ENCODE assay signal across 8 cellular contexts in genomic region chr12:52903285-52903854, GRCh38. TPM values are rescaled to one million over a fixed set of nuclear protein-coding genes. Genes with fewer than 3 reads are reported as not detected.
A peak's percentile ranks its signal among the peaks of the same experiment; 100 is the strongest.
DNase-seq lines count a peak whose midpoint lies in the region; ATAC-seq and TF ChIP-seq lines count a peak whose summit lies in the region.

No MANE protein-coding gene starts in this region.

- no peaks in the 10 kb centered on the region; the same call in 1 of the 2 replicates for H3K79me2 ChIP-seq in H9 (ENCODE audit: insufficient read depth, low read length)

- H3K4me3 Mint-ChIP-seq in H9 = peak overlapping the region; percentile 96
- peak overlapping the region; percentile 40 to 70 for H3K4me3 Mint-ChIP-seq in activated T-cell treated with anti-CD3 and anti-CD28 coated beads, Interleukin-2, amount 50 U/mL, for 72 hours
- peak overlapping the region in 9 of 10 donors; percentile 36 to 85 (median 68) for H3K4me3 Mint-ChIP-seq in naive thymus-derived CD4-positive, alpha-beta T cell

- H4K5ac ChIP-seq in H9 (ENCODE audit: insufficient read length, low read depth, low read length) = no peak overlapping the region

- peaks cover 3% of the 10 kb centered on the region for H3K23me2 ChIP-seq in H9 (ENCODE audit: insufficient read length, low read depth, low read length, poor library complexity, severe bottlenecking)

- H3K9ac ChIP-seq in H9 (ENCODE audit: extremely low read depth, insufficient read length, low read length) = peak overlapping the region; percentile 61

- no peak overlapping the region for H2AK5ac ChIP-seq in H9 (ENCODE audit: insufficient read length, low read length)

- no peak overlapping the region for H2BK5ac ChIP-seq in H9 (ENCODE audit: insufficient read length, low read length)

- H3T11ph ChIP-seq in H9 (ENCODE audit: low read length) = no peak overlapping the region

- no peak overlapping the region for H2BK12ac ChIP-seq in H9 (ENCODE audit: insufficient read length, low read depth, low read length)

- WGBS in H9 (ENCODE audit: extremely low coverage, insufficient read length, low lambda C conversion rate) = no CpG with 5 or more reads among the region's 34 CpGs
- 2 to 8% (median 3%) methylated on average over 22 to 34 of the region's 34 CpGs for WGBS in stomach, 5 donors

- no peak overlapping the region for H3K18ac ChIP-seq in H9 (ENCODE audit: insufficient read length, low read depth, low read length)

- H3K9me3 Mint-ChIP-seq in H9 = no peaks in the 10 kb centered on the region; a peak in 1 of 5 replicates
- no peaks in the 10 kb centered on the region for H3K9me3 Mint-ChIP-seq in activated T-cell treated with anti-CD3 and anti-CD28 coated beads, Interleukin-2, amount 50 U/mL, for 72 hours
- H3K9me3 Mint-ChIP-seq in naive thymus-derived CD4-positive, alpha-beta T cell = no peaks in the 10 kb centered on the region

- H3K27me3 ChIP-seq in H9 (ENCODE audit: insufficient read depth, low read length) = no peaks in the 10 kb centered on the region
- H3K27me3 ChIP-seq in naive thymus-derived CD4-positive, alpha-beta T cell (ENCODE audit: control insufficient read depth in 2 of 2, insufficient read depth in 2 of 2, low read length in 2 of 2) = no peaks in the 10 kb centered on the region
- no peaks in the 10 kb centered on the region for H3K27me3 ChIP-seq in stomach

- H2BK15ac ChIP-seq in H9 (ENCODE audit: low read depth, low read length) = no peak overlapping the region

- no peak overlapping the region for H3K27ac ChIP-seq in H9 (ENCODE audit: insufficient read length, low read depth, low read length)
- peak overlapping the region; percentile 39 for H3K27ac ChIP-seq in naive thymus-derived CD4-positive, alpha-beta T cell (ENCODE audit: low read depth, low read length)
- peak overlapping the region; percentile 88 to 93 (median 91) for H3K27ac ChIP-seq in stomach

- peak; percentile 85 to 91 for ATAC-seq in activated T-cell treated with anti-CD3 and anti-CD28 coated beads, Interleukin-2, amount 50 U/mL, for 72 hours (replicated peaks in 1 of 2)
- ATAC-seq in naive thymus-derived CD4-positive, alpha-beta T cell = peak; percentile 86

- TF ChIP-seq EP300 in stomach (IDR thresholded peaks at IDR 0.05) = no peak

- POLR2A ChIA-PET in naive thymus-derived CD4-positive, alpha-beta T cell (lab: Charles Lee) = no interaction called here

- H3K14ac ChIP-seq in H9 (ENCODE audit: insufficient read depth, low read length) = no peak overlapping the region

- peaks cover 32 to 38% (median 37%) of the 10 kb centered on the region in 3 experiments for H3K36me3 Mint-ChIP-seq in H9 (ENCODE audit: insufficient read depth in 1 of 3, low read depth in 3 of 3)
- H3K36me3 Mint-ChIP-seq in activated T-cell treated with anti-CD3 and anti-CD28 coated beads, Interleukin-2, amount 50 U/mL, for 72 hours (ENCODE audit: insufficient read depth in 2 of 2) = no peaks in the 10 kb centered on the region
- H3K36me3 Mint-ChIP-seq in naive thymus-derived CD4-positive, alpha-beta T cell = no peaks in the 10 kb centered on the region

- no peak overlapping the region; a peak in 1 of 7 replicates for H3K27ac Mint-ChIP-seq in H9
- no peak overlapping the region for H3K27ac Mint-ChIP-seq in activated T-cell treated with anti-CD3 and anti-CD28 coated beads, Interleukin-2, amount 50 U/mL, for 72 hours
- peak overlapping the region in 6 of 9 donors; percentile 11 to 49 (median 36) for H3K27ac Mint-ChIP-seq in naive thymus-derived CD4-positive, alpha-beta T cell

- TF ChIP-seq CTCF in H9 (conservative IDR thresholded peaks at IDR 0.05) (no peak), fibroblast of mammary gland (conservative IDR thresholded peaks at IDR 0.05; ENCODE audit: control insufficient read depth, insufficient read depth, low read depth, low read length) (no peak), stomach (IDR thresholded peaks at IDR 0.05) (no peak)

- no peaks in the 10 kb centered on the region; the same call in 1 of the 2 replicates for H3K27me3 Mint-ChIP-seq in H9 (ENCODE audit: low read depth)
- H3K27me3 Mint-ChIP-seq in activated T-cell treated with anti-CD3 and anti-CD28 coated beads, Interleukin-2, amount 50 U/mL, for 72 hours (ENCODE audit: low read depth) = no peaks in the 10 kb centered on the region
- H3K27me3 Mint-ChIP-seq in naive thymus-derived CD4-positive, alpha-beta T cell = peaks cover 0 to 13% (median 0%) of the 10 kb centered on the region in 5 donors

- intact Hi-C loops in naive thymus-derived CD4-positive, alpha-beta T cell (cut with micrococcal nuclease) = loop anchor here in 1 of 2 donors (5.0 kb wide), 1 partner anchor 44 kb away; the partner anchor contains the start of gene KRT18
- intact Hi-C loops in stomach (cut with DNase I; ENCODE audit: low total_unique reads) = loop anchor here (10.0 kb wide), 1 partner anchor 51 kb away; no protein-coding TSS in a partner anchor

- TF ChIP-seq POLR2A in stomach (IDR thresholded peaks at IDR 0.05) = no peak

- H3K23ac ChIP-seq in H9 (ENCODE audit: insufficient read length, low read depth, low read length) = no peak overlapping the region

- peak overlapping the region; percentile 48 for H3K4me2 ChIP-seq in H9 (ENCODE audit: insufficient read depth, insufficient read length, low read length)

- H3K4me3 ChIP-seq in fibroblast of mammary gland (ENCODE audit: control insufficient read depth, low read depth, low read length) = peak overlapping the region; percentile 36
- peak overlapping the region; percentile 56 for H3K4me3 ChIP-seq in naive thymus-derived CD4-positive, alpha-beta T cell (ENCODE audit: low read length)
- peak overlapping the region; percentile 54 to 73 (median 66) for H3K4me3 ChIP-seq in stomach

- no peak overlapping the region for H2AFZ ChIP-seq in H9 (ENCODE audit: low read length)

- peak; percentile 45 for DNase-seq in Ammon's horn (ENCODE audit: low spot score)
- peak; percentile 89 for DNase-seq in H9
- DNase-seq in NCI-H526 (lab: John Stamatoyannopoulos, UW) = peak; percentile 81 to 96
- DNase-seq in activated T-cell treated with anti-CD3 and anti-CD28 coated beads, Interleukin-2, amount 50 U/mL, for 72 hours = peak; percentile 62 to 74
- peak; percentile 59 for DNase-seq in fibroblast of mammary gland (ENCODE audit: low read depth)
- DNase-seq in naive thymus-derived CD4-positive, alpha-beta T cell = peak; percentile 25 to 72 (median 60)
- DNase-seq in stomach = peak; percentile 76
- DNase-seq in NK-92 (lab: John Stamatoyannopoulos, UW; ENCODE audit: unreplicated experiment) = no peak

- H4K20me1 ChIP-seq in H9 (ENCODE audit: control insufficient read depth, insufficient read depth, insufficient read length) = no peaks in the 10 kb centered on the region

- H3K4me1 Mint-ChIP-seq in H9 = peaks cover 33 to 40% of the 10 kb centered on the region in 2 experiments
- peaks cover 7% of the 10 kb centered on the region for H3K4me1 Mint-ChIP-seq in activated T-cell treated with anti-CD3 and anti-CD28 coated beads, Interleukin-2, amount 50 U/mL, for 72 hours (ENCODE audit: low read depth)
- peaks cover 3 to 16% (median 5%) of the 10 kb centered on the region in 7 donors for H3K4me1 Mint-ChIP-seq in naive thymus-derived CD4-positive, alpha-beta T cell

- H3K56ac ChIP-seq in H9 (ENCODE audit: insufficient read length, low read depth, low read length) = no peak overlapping the region

- H2BK120ac ChIP-seq in H9 (ENCODE audit: low read depth, low read length, poor library complexity, severe bottlenecking) = no peak overlapping the region

- H3K36me3 ChIP-seq in naive thymus-derived CD4-positive, alpha-beta T cell (ENCODE audit: control insufficient read depth in 2 of 3, insufficient read depth in 3 of 3, low read length in 3 of 3) = no peaks in the 10 kb centered on the region
- H3K36me3 ChIP-seq in stomach = peaks cover 17 to 37% (median 32%) of the 10 kb centered on the region in 4 donors

- H3K79me1 ChIP-seq in H9 (ENCODE audit: insufficient read depth, low read depth, low read length, poor library complexity, severe bottlenecking) = no peaks in the 10 kb centered on the region

- H3K9me3 ChIP-seq in H9 (ENCODE audit: control insufficient read depth, low read depth, low read length) = no peaks in the 10 kb centered on the region
- H3K9me3 ChIP-seq in naive thymus-derived CD4-positive, alpha-beta T cell (ENCODE audit: control insufficient read depth in 2 of 3, low read length in 3 of 3) = no peaks in the 10 kb centered on the region
- H3K9me3 ChIP-seq in stomach = no peaks in the 10 kb centered on the region

- no peak overlapping the region for H4K8ac ChIP-seq in H9 (replicated peaks; ENCODE audit: insufficient read length, low read depth, low read length)

- H2BK20ac ChIP-seq in H9 (ENCODE audit: low read depth, low read length, poor library complexity, severe bottlenecking) = no peak overlapping the region

- no peak overlapping the region for H4K91ac ChIP-seq in H9 (ENCODE audit: insufficient read length, low read depth, low read length)

- CTCF ChIA-PET in naive thymus-derived CD4-positive, alpha-beta T cell (lab: Charles Lee) = no interaction called here

- H3K4me1 ChIP-seq in H9 (ENCODE audit: insufficient read depth, low read length) (peaks cover 19% of the 10 kb centered on the region; the same call in 1 of the 2 replicates), stomach (peaks cover 27 to 78% (median 56%) of the 10 kb centered on the region in 4 donors)
- peaks cover 0 to 3% of the 10 kb centered on the region in 2 donors for H3K4me1 ChIP-seq in naive thymus-derived CD4-positive, alpha-beta T cell (ENCODE audit: control insufficient read depth in 2 of 2, insufficient read depth in 2 of 2, low read length in 2 of 2)

- H3K4ac ChIP-seq in H9 (ENCODE audit: low read depth, low read length) = no peak overlapping the region

RNA-seq across cellular contexts. Expression of gene KRT8, which starts 1.5 kb away (rescaled TPM):
- total RNA-seq in H9 (2021) (244 and 247 TPM in 2 replicates), stomach (1,000 to 10,000 TPM in 1 of 5 donors, 100 to 1,000 TPM in 3, 10 to 100 TPM in 1; 71.2 to 1,740 (median 566) TPM)
- total RNA-seq in activated T-cell treated with anti-CD3 and anti-CD28 coated beads, Interleukin-2, amount 50 U/mL, for 72 hours = under 1 TPM; 0.65 TPM
- total RNA-seq in naive thymus-derived CD4-positive, alpha-beta T cell = under 1 TPM in 4 of 5 experiments, not detected in 1; 0.15 to 0.62 (median 0.59) TPM
- polyA plus RNA-seq in naive thymus-derived CD4-positive, alpha-beta T cell = under 1 TPM in 1 of 2 donors, not detected in 1; 0.09 TPM
- 1,000 to 10,000 TPM in 1 of 3 donors, 100 to 1,000 TPM in 2; 361 to 1,687 (median 767) TPM for polyA plus RNA-seq in stomach

RNA-seq across cellular contexts. Expression of gene KRT18, which starts 45.5 kb away (rescaled TPM):
- total RNA-seq in H9 (2021) (245 and 263 TPM in 2 replicates), stomach (100 to 1,000 TPM in 4 of 5 donors, 10 to 100 TPM in 1; 68.3 to 648 (median 309) TPM)
- 1 to 10 TPM; 3.3 to 5.1 TPM for total RNA-seq in activated T-cell treated with anti-CD3 and anti-CD28 coated beads, Interleukin-2, amount 50 U/mL, for 72 hours
- total RNA-seq in naive thymus-derived CD4-positive, alpha-beta T cell = 10 to 100 TPM in 3 of 5 experiments, 1 to 10 TPM in 1, under 1 TPM in 1; 0.46 to 12.0 (median 10.1) TPM
- 10 to 100 TPM; 14.1 to 23.1 TPM for polyA plus RNA-seq in naive thymus-derived CD4-positive, alpha-beta T cell
- polyA plus RNA-seq in stomach = 100 to 1,000 TPM; 369 to 525 (median 391) TPM

RNA-seq across cellular contexts. Expression of gene KRT78, which starts 54.6 kb away (rescaled TPM):
- total RNA-seq in H9 (2021) (not detected in 2 replicates), stomach (under 1 TPM in 1 of 5 donors, not detected in 4; 0.73 TPM)
- not detected for total RNA-seq in activated T-cell treated with anti-CD3 and anti-CD28 coated beads, Interleukin-2, amount 50 U/mL, for 72 hours
- total RNA-seq in naive thymus-derived CD4-positive, alpha-beta T cell = not detected
- not detected for polyA plus RNA-seq in naive thymus-derived CD4-positive, alpha-beta T cell
- 10 to 100 TPM in 1 of 3 donors, under 1 TPM in 1, not detected in 1; 0.76 to 98.0 TPM for polyA plus RNA-seq in stomach

Comparison
In these comparisons a context has a peak if more than half of its experiments do, and no peak if none do; other contexts are left out.
1. H3K27ac Mint-ChIP-seq: peak in naive thymus-derived CD4-positive, alpha-beta T cell (6 of 9); none in H9 (0 of 3) and activated T-cell treated with anti-CD3 and anti-CD28 coated beads, Interleukin-2, amount 50 U/mL, for 72 hours (single experiment).
2. RNA of gene KRT8, which starts 1.5 kb away (total RNA-seq): 71.2 to 1,740 TPM in stomach and 244 to 247 TPM in H9; 0.65 TPM in activated T-cell treated with anti-CD3 and anti-CD28 coated beads, Interleukin-2, amount 50 U/mL, for 72 hours and 0.15 to 0.62 TPM in naive thymus-derived CD4-positive, alpha-beta T cell; every median in the first group is over 10 times any median in the second.
3. RNA of gene KRT18, which starts 45.5 kb away (total RNA-seq): 68.3 to 648 TPM in stomach and 245 to 263 TPM in H9; 0.46 to 12.0 TPM in naive thymus-derived CD4-positive, alpha-beta T cell and 3.3 to 5.1 TPM in activated T-cell treated with anti-CD3 and anti-CD28 coated beads, Interleukin-2, amount 50 U/mL, for 72 hours; every median in the first group is over 4 times any median in the second.
4. Peak in every context shown above with its lines, with median percentiles within 50 percentile points of each other: H3K4me3 Mint-ChIP-seq and H3K4me3 ChIP-seq.